In genomic region chr11:96389604-96390402, GRCh38 we compare ENCODE assay signal across 1 cellular context.
TF ChIP-seq lines count a peak whose summit lies in the region.

TSS of gene CCDC82 (minus strand) at chr11:96389912. CDS start at chr11:96384747, 5,165 bp downstream.
TSS of gene JRKL (plus strand) at chr11:96390013. CDS start at chr11:96390650, 637 bp downstream.

TF ChIP-seq in HepG2, 621 proteins besides CTCF, POLR2A, EP300 and RAD21 (continued from another document and continues in another):
- TF ChIP-seq ZNF333 (CRISPR knock-in tag; IDR thresholded peaks at IDR 0.05; ENCODE audit: borderline replicate concordance) (no peak), ZBTB3 (CRISPR knock-in tag; IDR thresholded peaks at IDR 0.05; ENCODE audit: borderline replicate concordance, low read depth) (peak; percentile 20; the same call in 1 of the 2 replicates), ZSCAN30 (CRISPR knock-in tag; IDR thresholded peaks at IDR 0.05) (no peak), NCOR1 (IDR thresholded peaks at IDR 0.05; ENCODE audit: borderline replicate concordance, low read length) (no peak), PRPF4 (IDR thresholded peaks at IDR 0.05; ENCODE audit: low read depth, low read length, poor library complexity, severe bottlenecking) (no peak), GLI4 (CRISPR knock-in tag; IDR thresholded peaks at IDR 0.05; ENCODE audit: borderline replicate concordance) (peak; percentile 24; the same call in 1 of the 2 replicates), CC2D1A (CRISPR knock-in tag; IDR thresholded peaks at IDR 0.05) (no peak), TAF15 (IDR thresholded peaks at IDR 0.05; ENCODE audit: low read depth, low read length, poor library complexity, severe bottlenecking) (peak; percentile 72), DBP (CRISPR knock-in tag; IDR thresholded peaks at IDR 0.05; ENCODE audit: not compliant biosample characterization) (no peak), ZNF546 (CRISPR knock-in tag; conservative IDR thresholded peaks at IDR 0.05) (peak; percentile 33; the same call in 1 of the 2 replicates), ZHX1 (CRISPR knock-in tag; IDR thresholded peaks at IDR 0.05; ENCODE audit: low read depth) (no peak), SCMH1 (CRISPR knock-in tag; IDR thresholded peaks at IDR 0.05; ENCODE audit: borderline replicate concordance) (no peak), FOXO4 (CRISPR knock-in tag; conservative IDR thresholded peaks at IDR 0.05) (0 out of 2 replicates have a peak, but pooled peaks have one; percentile 80), ZNF501 (CRISPR knock-in tag; IDR thresholded peaks at IDR 0.05) (peak; percentile 88), ZNF121 (CRISPR knock-in tag; IDR thresholded peaks at IDR 0.05) (0 out of 2 replicates have a peak, but pooled peaks have one; percentile 13), ZNF205 (CRISPR knock-in tag; IDR thresholded peaks at IDR 0.05) (no peak), CSRNP2 (CRISPR knock-in tag; conservative IDR thresholded peaks at IDR 0.05; ENCODE audit: low read depth) (0 out of 2 replicates have a peak, but pooled peaks have one; percentile 47), ZMAT5 (CRISPR knock-in tag; IDR thresholded peaks at IDR 0.05; ENCODE audit: borderline replicate concordance, low read depth) (no peak), RELA (CRISPR knock-in tag; IDR thresholded peaks at IDR 0.05) (no peak), CHD2 (IDR thresholded peaks at IDR 0.05; ENCODE audit: low read depth, low read length) (no peak; the same call in 1 of the 2 replicates), HHEX (CRISPR knock-in tag; IDR thresholded peaks at IDR 0.05) (no peak), MED1 (CRISPR knock-in tag; IDR thresholded peaks at IDR 0.05) (0 out of 2 replicates have a peak, but pooled peaks have one; percentile 58), MAF1 (CRISPR knock-in tag; IDR thresholded peaks at IDR 0.05; ENCODE audit: borderline replicate concordance) (no peak), SIN3A (IDR thresholded peaks at IDR 0.05; ENCODE audit: borderline replicate concordance, low read depth, low read length) (no peak; the same call in 1 of the 2 replicates), ZNF597 (CRISPR knock-in tag; IDR thresholded peaks at IDR 0.05) (no peak), CEBPB (IDR thresholded peaks at IDR 0.05; ENCODE audit: borderline replicate concordance, low read depth, low read length) (no peak; the same call in 1 of the 2 replicates), ZMYM4 (CRISPR knock-in tag; IDR thresholded peaks at IDR 0.05) (peak; percentile 91), ZNF570 (CRISPR knock-in tag; IDR thresholded peaks at IDR 0.05; ENCODE audit: borderline replicate concordance) (no peak), GPN1 (CRISPR knock-in tag; IDR thresholded peaks at IDR 0.05; ENCODE audit: borderline replicate concordance) (no peak), HCFC1 (IDR thresholded peaks at IDR 0.05; ENCODE audit: low read depth, low read length) (no peak), ATM (IDR thresholded peaks at IDR 0.05; ENCODE audit: borderline replicate concordance) (no peak), ZSCAN29 (CRISPR knock-in tag; conservative IDR thresholded peaks at IDR 0.05) (no peak), ZNF543 (CRISPR knock-in tag; IDR thresholded peaks at IDR 0.05) (no peak), ZNF761 (CRISPR knock-in tag; conservative IDR thresholded peaks at IDR 0.05) (0 out of 2 replicates have a peak, but pooled peaks have one; percentile 48), ZNF207 (IDR thresholded peaks at IDR 0.05; ENCODE audit: borderline replicate concordance) (no peak), SMAD1 (CRISPR knock-in tag; IDR thresholded peaks at IDR 0.05; ENCODE audit: borderline replicate concordance, low read depth) (no peak; the same call in 1 of the 2 replicates), SSRP1 (CRISPR knock-in tag; IDR thresholded peaks at IDR 0.05) (no peak), ZNF350 (CRISPR knock-in tag; IDR thresholded peaks at IDR 0.05; ENCODE audit: borderline replicate concordance, low read depth) (peak; percentile 21; the same call in 1 of the 2 replicates), ZNF12 (CRISPR knock-in tag; IDR thresholded peaks at IDR 0.05) (no peak), NRL (CRISPR knock-in tag; IDR thresholded peaks at IDR 0.05; ENCODE audit: borderline replicate concordance) (peak; percentile 88)
- TF ChIP-seq, protein P1, sequence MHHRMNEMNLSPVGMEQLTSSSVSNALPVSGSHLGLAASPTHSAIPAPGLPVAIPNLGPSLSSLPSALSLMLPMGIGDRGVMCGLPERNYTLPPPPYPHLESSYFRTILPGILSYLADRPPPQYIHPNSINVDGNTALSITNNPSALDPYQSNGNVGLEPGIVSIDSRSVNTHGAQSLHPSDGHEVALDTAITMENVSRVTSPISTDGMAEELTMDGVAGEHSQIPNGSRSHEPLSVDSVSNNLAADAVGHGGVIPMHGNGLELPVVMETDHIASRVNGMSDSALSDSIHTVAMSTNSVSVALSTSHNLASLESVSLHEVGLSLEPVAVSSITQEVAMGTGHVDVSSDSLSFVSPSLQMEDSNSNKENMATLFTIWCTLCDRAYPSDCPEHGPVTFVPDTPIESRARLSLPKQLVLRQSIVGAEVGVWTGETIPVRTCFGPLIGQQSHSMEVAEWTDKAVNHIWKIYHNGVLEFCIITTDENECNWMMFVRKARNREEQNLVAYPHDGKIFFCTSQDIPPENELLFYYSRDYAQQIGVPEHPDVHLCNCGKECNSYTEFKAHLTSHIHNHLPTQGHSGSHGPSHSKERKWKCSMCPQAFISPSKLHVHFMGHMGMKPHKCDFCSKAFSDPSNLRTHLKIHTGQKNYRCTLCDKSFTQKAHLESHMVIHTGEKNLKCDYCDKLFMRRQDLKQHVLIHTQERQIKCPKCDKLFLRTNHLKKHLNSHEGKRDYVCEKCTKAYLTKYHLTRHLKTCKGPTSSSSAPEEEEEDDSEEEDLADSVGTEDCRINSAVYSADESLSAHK (CRISPR knock-in tag; IDR thresholded peaks at IDR 0.05; ENCODE audit: borderline replicate concordance) = no peak
- TF ChIP-seq, protein P2, sequence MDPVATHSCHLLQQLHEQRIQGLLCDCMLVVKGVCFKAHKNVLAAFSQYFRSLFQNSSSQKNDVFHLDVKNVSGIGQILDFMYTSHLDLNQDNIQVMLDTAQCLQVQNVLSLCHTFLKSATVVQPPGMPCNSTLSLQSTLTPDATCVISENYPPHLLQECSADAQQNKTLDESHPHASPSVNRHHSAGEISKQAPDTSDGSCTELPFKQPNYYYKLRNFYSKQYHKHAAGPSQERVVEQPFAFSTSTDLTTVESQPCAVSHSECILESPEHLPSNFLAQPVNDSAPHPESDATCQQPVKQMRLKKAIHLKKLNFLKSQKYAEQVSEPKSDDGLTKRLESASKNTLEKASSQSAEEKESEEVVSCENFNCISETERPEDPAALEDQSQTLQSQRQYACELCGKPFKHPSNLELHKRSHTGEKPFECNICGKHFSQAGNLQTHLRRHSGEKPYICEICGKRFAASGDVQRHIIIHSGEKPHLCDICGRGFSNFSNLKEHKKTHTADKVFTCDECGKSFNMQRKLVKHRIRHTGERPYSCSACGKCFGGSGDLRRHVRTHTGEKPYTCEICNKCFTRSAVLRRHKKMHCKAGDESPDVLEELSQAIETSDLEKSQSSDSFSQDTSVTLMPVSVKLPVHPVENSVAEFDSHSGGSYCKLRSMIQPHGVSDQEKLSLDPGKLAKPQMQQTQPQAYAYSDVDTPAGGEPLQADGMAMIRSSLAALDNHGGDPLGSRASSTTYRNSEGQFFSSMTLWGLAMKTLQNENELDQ (CRISPR knock-in tag; IDR thresholded peaks at IDR 0.05; ENCODE audit: borderline replicate concordance) = no peak
- TF ChIP-seq, protein P3, sequence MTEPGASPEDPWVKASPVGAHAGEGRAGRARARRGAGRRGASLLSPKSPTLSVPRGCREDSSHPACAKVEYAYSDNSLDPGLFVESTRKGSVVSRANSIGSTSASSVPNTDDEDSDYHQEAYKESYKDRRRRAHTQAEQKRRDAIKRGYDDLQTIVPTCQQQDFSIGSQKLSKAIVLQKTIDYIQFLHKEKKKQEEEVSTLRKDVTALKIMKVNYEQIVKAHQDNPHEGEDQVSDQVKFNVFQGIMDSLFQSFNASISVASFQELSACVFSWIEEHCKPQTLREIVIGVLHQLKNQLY (CRISPR knock-in tag; IDR thresholded peaks at IDR 0.05) = peak; percentile 95
- TF ChIP-seq, protein P4, sequence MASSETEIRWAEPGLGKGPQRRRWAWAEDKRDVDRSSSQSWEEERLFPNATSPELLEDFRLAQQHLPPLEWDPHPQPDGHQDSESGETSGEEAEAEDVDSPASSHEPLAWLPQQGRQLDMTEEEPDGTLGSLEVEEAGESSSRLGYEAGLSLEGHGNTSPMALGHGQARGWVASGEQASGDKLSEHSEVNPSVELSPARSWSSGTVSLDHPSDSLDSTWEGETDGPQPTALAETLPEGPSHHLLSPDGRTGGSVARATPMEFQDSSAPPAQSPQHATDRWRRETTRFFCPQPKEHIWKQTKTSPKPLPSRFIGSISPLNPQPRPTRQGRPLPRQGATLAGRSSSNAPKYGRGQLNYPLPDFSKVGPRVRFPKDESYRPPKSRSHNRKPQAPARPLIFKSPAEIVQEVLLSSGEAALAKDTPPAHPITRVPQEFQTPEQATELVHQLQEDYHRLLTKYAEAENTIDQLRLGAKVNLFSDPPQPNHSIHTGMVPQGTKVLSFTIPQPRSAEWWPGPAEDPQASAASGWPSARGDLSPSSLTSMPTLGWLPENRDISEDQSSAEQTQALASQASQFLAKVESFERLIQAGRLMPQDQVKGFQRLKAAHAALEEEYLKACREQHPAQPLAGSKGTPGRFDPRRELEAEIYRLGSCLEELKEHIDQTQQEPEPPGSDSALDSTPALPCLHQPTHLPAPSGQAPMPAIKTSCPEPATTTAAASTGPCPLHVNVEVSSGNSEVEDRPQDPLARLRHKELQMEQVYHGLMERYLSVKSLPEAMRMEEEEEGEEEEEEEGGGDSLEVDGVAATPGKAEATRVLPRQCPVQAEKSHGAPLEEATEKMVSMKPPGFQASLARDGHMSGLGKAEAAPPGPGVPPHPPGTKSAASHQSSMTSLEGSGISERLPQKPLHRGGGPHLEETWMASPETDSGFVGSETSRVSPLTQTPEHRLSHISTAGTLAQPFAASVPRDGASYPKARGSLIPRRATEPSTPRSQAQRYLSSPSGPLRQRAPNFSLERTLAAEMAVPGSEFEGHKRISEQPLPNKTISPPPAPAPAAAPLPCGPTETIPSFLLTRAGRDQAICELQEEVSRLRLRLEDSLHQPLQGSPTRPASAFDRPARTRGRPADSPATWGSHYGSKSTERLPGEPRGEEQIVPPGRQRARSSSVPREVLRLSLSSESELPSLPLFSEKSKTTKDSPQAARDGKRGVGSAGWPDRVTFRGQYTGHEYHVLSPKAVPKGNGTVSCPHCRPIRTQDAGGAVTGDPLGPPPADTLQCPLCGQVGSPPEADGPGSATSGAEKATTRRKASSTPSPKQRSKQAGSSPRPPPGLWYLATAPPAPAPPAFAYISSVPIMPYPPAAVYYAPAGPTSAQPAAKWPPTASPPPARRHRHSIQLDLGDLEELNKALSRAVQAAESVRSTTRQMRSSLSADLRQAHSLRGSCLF (CRISPR knock-in tag; IDR thresholded peaks at IDR 0.05; ENCODE audit: borderline replicate concordance) = 0 out of 2 replicates have a peak, but pooled peaks have one; percentile 36
